ENCODE assay signal across 9 cellular contexts in genomic region chr13:48571121-48571901, GRCh38. TPM values are rescaled to one million over a fixed set of nuclear protein-coding genes. Genes with fewer than 3 reads are reported as not detected.
DNase-seq lines count a peak whose midpoint lies in the region; ATAC-seq and TF ChIP-seq lines count a peak whose summit lies in the region.
"Had no signal": no experiment of that assay in that cellular context is flagged by ENCODE, and none has a peak within 500 bp of the region (broad histone marks: within the 10 kb centered on the region; RNA-seq: fewer than 3 reads in every experiment).

No MANE protein-coding gene starts in this region.

- H3K9me3 ChIP-seq in adipocyte (ENCODE audit: control insufficient read depth, low read length), result no peaks in the 10 kb centered on the region
- H3K9me3 ChIP-seq in thoracic aorta, result no peaks in the 10 kb centered on the region
- H3K9me3 ChIP-seq: A549 had no signal

- ATAC-seq in thoracic aorta (ENCODE audit: insufficient number of reproducible peaks, low FRiP score, low read depth), result no peak
- ATAC-seq: A549 had no signal

- H3K4me1 ChIP-seq in adipocyte (ENCODE audit: control insufficient read depth, insufficient read depth, low read length), result peaks cover 32% of the 10 kb centered on the region
- H3K4me1 ChIP-seq in thoracic aorta (ENCODE audit: control insufficient read depth in 1 of 2, low read depth in 2 of 2), result peaks cover 19 to 51% of the 10 kb centered on the region in 2 donors
- H3K4me1 ChIP-seq: A549 had no signal

- DNase-seq in NOMO-1 treated with DMSO at 0.1 percent for 48 hours (lab: John Stamatoyannopoulos, UW; ENCODE audit: unreplicated experiment) (peak; percentile 3), NOMO-1 treated with dmso at 0.1 percent for 144 hours (lab: John Stamatoyannopoulos, UW; ENCODE audit: unreplicated experiment) (no peak), adipocyte (ENCODE audit: low read depth) (peak; percentile 94), iris pigment epithelial cell (ENCODE audit: low read depth) (peak; percentile 88), thoracic aorta (ENCODE audit: low spot score) (no peak), SW480 (ENCODE audit: low spot score) (no peak), COLO829 (ENCODE audit: low spot score) (no peak), 8988T (no peak)

- H3K27ac ChIP-seq in thoracic aorta, result peak overlapping the region; percentile 81 to 91
- H3K27ac ChIP-seq: A549 had no signal

- peak overlapping the region; percentile 80 for H3K9ac ChIP-seq in adipocyte (ENCODE audit: low read length)

- H3K27me3 ChIP-seq in adipocyte (replicated peaks; ENCODE audit: control insufficient read depth, insufficient read depth, low read length) (no peaks in the 10 kb centered on the region), thoracic aorta (replicated peaks; ENCODE audit: insufficient read depth) (no peaks in the 10 kb centered on the region)

- H3K4me3 ChIP-seq in adipocyte (ENCODE audit: low read length), result peak overlapping the region; percentile 71
- peak overlapping the region; percentile 64 for H3K4me3 ChIP-seq in thoracic aorta
- H3K4me3 ChIP-seq: A549 had no signal

- H3K36me3 ChIP-seq in adipocyte (ENCODE audit: control insufficient read depth, insufficient read depth, low read length, severe bottlenecking) (no peaks in the 10 kb centered on the region), thoracic aorta (no peaks in the 10 kb centered on the region)

- no peak for TF ChIP-seq CTCF in thoracic aorta (IDR thresholded peaks at IDR 0.05)

RNA-seq across cellular contexts. Expression of gene RCBTB2, which starts 38.4 kb away (rescaled TPM):
- total RNA-seq in thoracic aorta, result 10 to 100 TPM; 15.8 to 16.4 TPM

Comparison
In these comparisons a context has a peak if more than half of its experiments do, and no peak if none do; other contexts are left out.
1. DNase-seq: peak in NOMO-1 treated with DMSO at 0.1 percent for 48 hours (single experiment), adipocyte (single experiment) and iris pigment epithelial cell (single experiment); none in NOMO-1 treated with dmso at 0.1 percent for 144 hours (single experiment), thoracic aorta (single experiment), SW480 (single experiment), COLO829 (single experiment) and 8988T (single experiment).